ENCODE assay signal across 21 cellular contexts in genomic region chr1:115534-115933, GRCh38. TPM values are rescaled to one million over a fixed set of nuclear protein-coding genes. Genes with fewer than 3 reads are reported as not detected.
"Had no signal": no experiment of that assay in that cellular context is flagged by ENCODE, and none has a peak within 500 bp of the region (broad histone marks: within the 10 kb centered on the region; RNA-seq: fewer than 3 reads in every experiment).

No MANE protein-coding gene starts in this region.

RNA-seq across cellular contexts. Expression of gene OR4F5, which starts 50.3 kb away (rescaled TPM):
- total RNA-seq: activated naive CD4-positive, alpha-beta T cell treated with anti-CD3 and anti-CD28 coated beads for 36 hours; activated naive CD4-positive, alpha-beta T cell treated with anti-CD3 and anti-CD28 coated beads, Interleukin-2, amount 50 U/mL, for 72 hours; activated naive CD8-positive, alpha-beta T cell treated with anti-CD3 and anti-CD28 coated beads for 36 hours; activated naive CD8-positive, alpha-beta T cell treated with anti-CD3 and anti-CD28 coated beads, Interleukin-2, amount 10 ng/mL, durations not matched to agents 7 days and 5 days; activated T-cell treated with anti-CD3 and anti-CD28 coated beads, Interleukin-2, amount 50 U/mL, for 4 hours; activated T-cell treated with anti-CD3 and anti-CD28 coated beads, Interleukin-2, amount 50 U/mL, for 72 hours; activated T-helper 1 cell treated with anti-CD3 and anti-CD28 coated beads, Interleukin-12 subunit alpha, Interleukin-12 subunit beta, Interleukin-2, Interleukin-4 antibody, amounts not matched to agents 30 ng/mL and 10 ng/mL and 1 ng/mL, durations not matched to agents 14 hours and 24 hours and 36 hours; activated T-helper 17 cell treated with anti-CD3 and anti-CD28 coated beads, Interleukin-2, amount 50 U/mL, for 72 hours; activated T-helper 2 cell treated with anti-CD3 and anti-CD28 coated beads, Interferon-gamma antibody, Interleukin-2, Interleukin-4, amounts not matched to agents 10 μg/mL and 5 μg/mL and 100 μg/mL, durations not matched to agents 14 hours and 24 hours and 36 hours; adrenal gland; aorta; ascending aorta; astrocyte; body of pancreas; breast epithelium; bronchial epithelial cell; cardiac muscle cell; cardiac septum; cerebellum; chondrocyte had no signal
- polyA plus RNA-seq: adipose tissue, adrenal gland, aorta, cardiac muscle cell had no signal
